Comparison of ENCODE assay signal across 35 cellular contexts in genomic region chr13:27101289-27101688, GRCh38.
"Had no signal": no experiment of that assay in that cellular context is flagged by ENCODE, and none has a peak within 500 bp of the region (broad histone marks: within the 10 kb centered on the region; RNA-seq: fewer than 3 reads in every experiment).

No MANE protein-coding gene starts in this region.

- H3K27me3 ChIP-seq: MG63 had no signal

- H3K27ac ChIP-seq: KMS-11 had no signal

- H3K4me3 ChIP-seq: MG63 had no signal

- H3K9ac ChIP-seq: KMS-11 had no signal

- DNase-seq: Karpas-422, Kasumi-1, MG63, MM.1S, MV-4-11, NCI-H1048, NCI-H1092, NCI-H1092 treated with DMSO at 0.1 percent for 48 hours, NCI-H1105, NCI-H1105 treated with DMSO at 0.1 percent for 48 hours, NCI-H1417, NCI-H1417 treated with DMSO at 0.1 percent for 48 hours, NCI-H1436, NCI-H1436 treated with DMSO at 0.1 percent for 48 hours, NCI-H146, NCI-H1694, NCI-H1694 treated with DMSO at 0.1 percent for 48 hours, NCI-H187, NCI-H187 treated with DMSO at 0.1 percent for 48 hours, NCI-H1930, NCI-H2029, NCI-H2029 treated with DMSO at 0.1 percent for 48 hours, NCI-H2081, NCI-H2081 treated with DMSO at 0.1 percent for 48 hours, NCI-H2107, NCI-H2171, NCI-H2171 treated with DMSO at 0.1 percent for 48 hours, NCI-H2227 treated with DMSO at 0.1 percent for 48 hours, NCI-H226, NCI-H345, NCI-H446, NCI-H446 treated with DMSO at 0.1 percent for 48 hours, NCI-H510A, NCI-H510A treated with DMSO at 0.1 percent for 48 hours had no signal

- H3K4me2 ChIP-seq: KMS-11 had no signal

- H3K9me3 ChIP-seq: MG63 had no signal
